In the genomic region with DNA sequence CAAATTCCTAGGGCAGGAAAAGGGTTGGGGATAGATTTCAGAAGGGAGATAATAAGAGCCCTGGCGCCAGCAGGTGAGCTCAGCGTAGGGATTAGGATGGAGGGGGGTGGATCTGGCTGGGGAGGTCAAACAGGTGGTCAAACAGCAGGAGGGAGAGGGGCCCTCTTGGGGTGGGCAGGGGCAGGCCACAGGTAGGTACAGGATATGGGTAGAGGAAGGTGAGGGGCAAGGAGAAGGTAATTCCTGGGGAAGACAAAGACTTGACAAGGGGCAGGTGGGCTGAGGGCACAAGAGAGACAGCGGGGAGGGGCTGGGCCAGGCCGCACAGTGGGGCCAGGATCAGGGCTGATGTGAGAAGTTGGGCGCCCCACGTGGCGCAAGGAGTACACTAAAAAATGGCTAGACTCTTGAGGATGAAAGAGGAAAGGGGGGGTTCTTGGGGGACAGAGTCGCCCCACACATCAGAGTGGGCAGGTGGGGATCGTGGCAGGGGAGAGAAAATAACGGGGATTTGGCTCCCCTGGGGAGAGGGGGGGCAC, we compare ENCODE assay signal across 8 cellular contexts. TPM values are rescaled to one million over a fixed set of nuclear protein-coding genes. Genes with fewer than 3 reads are reported as not detected.
DNase-seq lines count a peak whose midpoint lies in the region; ATAC-seq, FAIRE-seq and TF ChIP-seq lines count a peak whose summit lies in the region.

No MANE protein-coding gene starts in this region.

- no peak for ATAC-seq in CD4-positive, alpha-beta T cell (ENCODE audit: poor library complexity)
- ATAC-seq in K562, result peak; percentile 56
- no peak for ATAC-seq in HG03354 (IDR thresholded peaks at IDR 0.05; ENCODE audit: poor library complexity, severe bottlenecking, unreplicated experiment)
- no peak for ATAC-seq in HG02973 (IDR thresholded peaks at IDR 0.05; ENCODE audit: unreplicated experiment)

- H3K36me3 ChIP-seq in SU-DHL-6 (ENCODE audit: low read length), result no peaks in the 10 kb centered on the region
- H3K36me3 ChIP-seq in K562 (ENCODE audit: control insufficient read depth, insufficient read depth, low read length), result peaks cover 34% of the 10 kb centered on the region; the same call in 2 of the 3 replicates

- CTCF ChIA-PET in CD4-positive, alpha-beta T cell (lab: Charles Lee), result interaction anchor here (1.9 to 4.7 kb wide), 2 partner anchors 10 to 23 kb away, joined by 6 to 24 read pairs; partner anchors contain the start of gene ATG4D
- CTCF ChIA-PET in K562 (lab: Yijun Ruan, JAX; ENCODE audit: low intra/inter-chr PET ratio), result interaction anchor here (0.6 to 2.1 kb wide), 2 partner anchors 24 to 74 kb away, joined by 3 to 4 read pairs; no protein-coding TSS in a partner anchor

- peaks cover 2% of the 10 kb centered on the region for H3K9me1 ChIP-seq in K562 (ENCODE audit: control insufficient read depth, insufficient read depth, low read length)

- WGBS in K562 (ENCODE audit: insufficient coverage, low coverage, missing lambda C conversion rate), result 4% methylated on average over 10 of the region's 10 CpGs

- H3K27ac ChIP-seq in CD4-positive, alpha-beta T cell (ENCODE audit: low read depth, low read length), result peak overlapping the region; percentile 94
- H3K27ac ChIP-seq in SU-DHL-6 (ENCODE audit: low read depth, low read length), result peak overlapping the region; percentile 75
- peak overlapping the region; percentile 90 for H3K27ac ChIP-seq in K562 (ENCODE audit: extremely low read depth, low read depth, low read length)

- FAIRE-seq in K562 (lab: Jason Lieb, UNC), result peak; percentile 79

- H3K9me3 ChIP-seq in CD4-positive, alpha-beta T cell (ENCODE audit: control insufficient read depth, low read length), result no peaks in the 10 kb centered on the region
- H3K9me3 ChIP-seq in SU-DHL-6 (ENCODE audit: insufficient read depth, low read length) (no peaks in the 10 kb centered on the region), K562 (replicated peaks; ENCODE audit: control insufficient read depth, insufficient read depth, low read depth, low read length) (no peaks in the 10 kb centered on the region)

- H3K4me3 Mint-ChIP-seq in CD4-positive, alpha-beta T cell, result peak overlapping the region; percentile 93

- POLR2A ChIA-PET in CD4-positive, alpha-beta T cell (lab: Charles Lee), result interaction anchor here (0.5 to 5.6 kb wide), 6 partner anchors 12 to 306 kb away, joined by 3 to 81 read pairs (median 4); partner anchors contain the start of genes CARM1 and TMED1
- POLR2A ChIA-PET in K562 (lab: Yijun Ruan, JAX), result interaction anchor here (0.6 to 2.1 kb wide), 4 partner anchors 9 to 48 kb away, joined by 3 to 14 read pairs (median 6); partner anchors contain the start of gene S1PR5

- peak overlapping the region; percentile 95 for H3K27ac Mint-ChIP-seq in CD4-positive, alpha-beta T cell

- intact Hi-C loops in CD4-positive, alpha-beta T cell (cut with DNase I, micrococcal nuclease), result loop anchor here (5.0 kb wide), 3 partner anchors 87 to 163 kb away; partner anchors contain the start of genes CDC37 (in 2 of the 2) and ILF3 (in 1 of the 2)
- intact Hi-C loops in K562 (cut with micrococcal nuclease), result loop anchor here (1.0 to 5.0 kb wide), 3 partner anchors 22 to 88 kb away; partner anchors contain the start of genes ATG4D and ILF3

- TF ChIP-seq CTCF in CD4-positive, alpha-beta T cell (IDR thresholded peaks at IDR 0.05), result no peak
- TF ChIP-seq CTCF in SU-DHL-6 (IDR thresholded peaks at IDR 0.05; ENCODE audit: insufficient read depth, low read length, poor library complexity, severe bottlenecking), result peak; percentile 37
- TF ChIP-seq CTCF in K562 (IDR thresholded peaks at IDR 0.05 in 2 of 3, conservative IDR thresholded peaks at IDR 0.05 in 1 of 3; ENCODE audit: insufficient read depth in 2 of 3, low read depth in 1 of 3, low read length in 3 of 3), result peak; percentile 52 to 58 (median 52); a peak in 5 of 6 replicates

- peak overlapping the region; percentile 89 for H3K4me2 ChIP-seq in SU-DHL-6 (ENCODE audit: low read depth, low read length, poor library complexity, severe bottlenecking)
- H3K4me2 ChIP-seq in K562 (ENCODE audit: insufficient read depth, low read length), result peak overlapping the region; percentile 88

- H4K20me1 ChIP-seq in SU-DHL-6 (ENCODE audit: low read depth, low read length), result no peaks in the 10 kb centered on the region
- H4K20me1 ChIP-seq in K562 (replicated peaks; ENCODE audit: control insufficient read depth, insufficient read depth, low read length), result no peaks in the 10 kb centered on the region

- DNase-seq in CD4-positive, alpha-beta T cell, result peak in 9 of 10 experiments; percentile 30 to 57 (median 48)
- DNase-seq in HT1080 (ENCODE audit: low read depth) (peak; percentile 46), K562 (ENCODE audit: extremely low read depth in 1 of 4, low spot score in 3 of 4) (peak; percentile 75 to 84 (median 77)), iPS-NIHi11 (ENCODE audit: low spot score) (peak; percentile 86)
- peak; percentile 37 to 45 for DNase-seq in stimulated activated CD4-positive, alpha-beta T cell treated with anti-CD3 and anti-CD28 coated beads, Interleukin-15, amount 100 ng/mL, for 48 hours (ENCODE audit: low read depth in 2 of 2)

- H3K4me3 ChIP-seq in SU-DHL-6 (ENCODE audit: insufficient read depth, low read length, poor library complexity, severe bottlenecking) (peak overlapping the region; percentile 72), K562 (peak overlapping the region; percentile 83)

- H3K27me3 Mint-ChIP-seq in CD4-positive, alpha-beta T cell, result no peaks in the 10 kb centered on the region

- no peaks in the 10 kb centered on the region for H3K9me3 Mint-ChIP-seq in CD4-positive, alpha-beta T cell

- TF ChIP-seq RAD21 in K562 (CRISPR knock-in tag; conservative IDR thresholded peaks at IDR 0.05 in 1 of 2, IDR thresholded peaks at IDR 0.05 in 1 of 2), result no peak

- peaks cover 43% of the 10 kb centered on the region for H3K4me1 Mint-ChIP-seq in CD4-positive, alpha-beta T cell (ENCODE audit: low read depth)

- peaks cover 19% of the 10 kb centered on the region for H3F3A ChIP-seq in SU-DHL-6 (ENCODE audit: insufficient read depth)

- H3K36me3 Mint-ChIP-seq in CD4-positive, alpha-beta T cell (ENCODE audit: low read depth), result peaks cover 62% of the 10 kb centered on the region

- H3K27me3 ChIP-seq in CD4-positive, alpha-beta T cell (ENCODE audit: control insufficient read depth, insufficient read depth, low read length), result no peaks in the 10 kb centered on the region
- H3K27me3 ChIP-seq in SU-DHL-6 (ENCODE audit: low read length) (no peaks in the 10 kb centered on the region), K562 (ENCODE audit: control insufficient read depth in 2 of 2, insufficient read depth in 2 of 2, low read length in 2 of 2) (no peaks in the 10 kb centered on the region)

- peaks cover 29 to 47% of the 10 kb centered on the region in 2 experiments for H3K4me1 ChIP-seq in K562 (replicated peaks in 1 of 2; ENCODE audit: control insufficient read depth in 2 of 2, insufficient read depth in 2 of 2, low read length in 2 of 2)

- no peak for TF ChIP-seq EP300 in K562 (IDR thresholded peaks at IDR 0.05; ENCODE audit: low read length)

- peak overlapping the region; percentile 90 for H3K9ac ChIP-seq in SU-DHL-6 (ENCODE audit: low read length)
- H3K9ac ChIP-seq in K562 (ENCODE audit: insufficient read depth in 1 of 2, low read depth in 2 of 2, low read length in 2 of 2), result peak overlapping the region; percentile 92 to 98

- H2AFZ ChIP-seq in SU-DHL-6 (ENCODE audit: low read depth, low read length, severe bottlenecking) (peak overlapping the region; percentile 28), K562 (ENCODE audit: low read depth, low read length) (peak overlapping the region; percentile 88)

- no peaks in the 10 kb centered on the region for H3K9me2 ChIP-seq in SU-DHL-6 (replicated peaks; ENCODE audit: insufficient read depth, low read length)

- BruUV-seq in K562 (replicated peaks; lab: Mats Ljungman, UMichigan), result no TSS peak

- in situ Hi-C loops in K562 (cut with MboI), result no loop called here

- TF ChIP-seq POLR2A in K562 (conservative IDR thresholded peaks at IDR 0.05), result no peak

- H3K79me2 ChIP-seq in SU-DHL-6 (ENCODE audit: insufficient read depth, low read length) (peaks cover 14% of the 10 kb centered on the region), K562 (ENCODE audit: control insufficient read depth, insufficient read depth, low read length) (peaks cover 28% of the 10 kb centered on the region)

RNA-seq across cellular contexts. Expression of gene KRI1, which starts 0.7 kb away (rescaled TPM):
- 10 to 100 TPM; 36.8 to 39.6 TPM for total RNA-seq in CD4-positive, alpha-beta T cell
- 33.9 and 56.1 TPM in 2 replicates for total RNA-seq in HT1080 (2014; rRNA removed; shearing (Covaris generic))
- polyA plus RNA-seq in HT1080 (2015; cell fraction: cytosol; rRNA removed), result 11.4 and 11.8 TPM in 2 replicates
- polyA plus RNA-seq in HT1080 (2015; cell fraction: nucleus; rRNA removed), result 35.4 and 41.0 TPM in 2 replicates
- total RNA-seq in K562 (2011; cell fraction: chromatin; rRNA removed; ENCODE audit: low replicate concordance), result 85.4 and 105 TPM in 2 replicates
- total RNA-seq in K562 (2011; cell fraction: nucleolus; rRNA removed), result 60.1 and 62.2 TPM in 2 replicates
- 49.0 and 54.8 TPM in 2 replicates for total RNA-seq in K562 (2011; cell fraction: nucleoplasm; rRNA removed)
- total RNA-seq in K562 (2014; rRNA removed) (44.6 and 50.3 TPM in 2 replicates), K562 (2014; rRNA removed; fragmentation: Illumina TruSeq; extraction: Trizol) (21.9 and 22.0 TPM in 2 replicates), K562 (2015; rRNA removed; fragmentation: Illumina TruSeq; extraction: Trizol) (24.7 and 25.0 TPM in 2 replicates), K562 (2021) (34.3 and 37.7 TPM in 2 replicates)
- polyA plus RNA-seq in K562 (2011; rRNA removed) (20.0 and 22.8 TPM in 2 replicates), K562 (2014; fragmentation: Illumina TruSeq; extraction: Trizol) (35.2 and 37.7 TPM in 2 replicates), K562 (2014; fragmentation: Nextera tagmentation; extraction: Ambion mirVana) (1 to 10 TPM; 1.1 to 2.0 TPM), K562 (2014; rRNA removed) (45.3 and 50.7 TPM in 2 replicates)
- polyA plus RNA-seq in K562 (2011; cell fraction: cytosol; rRNA removed), result 10.8 and 17.6 TPM in 2 replicates
- polyA plus RNA-seq in K562 (2011; cell fraction: nucleus; rRNA removed), result 52.6 and 92.9 TPM in 2 replicates
- 34.7 and 40.9 TPM in 2 replicates for polyA plus RNA-seq in K562 (2012)
- polyA minus RNA-seq in K562 (2011; rRNA and poly(A)+ RNA removed), result 15.9 and 20.0 TPM in 2 replicates
- 19.5 and 21.1 TPM in 2 replicates for polyA minus RNA-seq in K562 (2011; cell fraction: cytosol; rRNA and poly(A)+ RNA removed)
- polyA minus RNA-seq in K562 (2011; cell fraction: nucleus; rRNA and poly(A)+ RNA removed), result 19.5 and 20.2 TPM in 2 replicates

RNA-seq across cellular contexts. Expression of gene CDKN2D, which starts 3.7 kb away (rescaled TPM):
- total RNA-seq in CD4-positive, alpha-beta T cell, result 10 to 100 TPM; 83.3 to 84.0 TPM
- 6.3 and 14.5 TPM in 2 replicates for total RNA-seq in HT1080 (2014; rRNA removed; shearing (Covaris generic))
- polyA plus RNA-seq in HT1080 (2015; cell fraction: cytosol; rRNA removed), result 25.5 TPM in 2 replicates
- 8.8 and 11.8 TPM in 2 replicates for polyA plus RNA-seq in HT1080 (2015; cell fraction: nucleus; rRNA removed)
- 3.0 and 4.1 TPM in 2 replicates for total RNA-seq in K562 (2011; cell fraction: chromatin; rRNA removed; ENCODE audit: low replicate concordance)
- total RNA-seq in K562 (2011; cell fraction: nucleolus; rRNA removed), result 4.5 and 5.1 TPM in 2 replicates
- 4.1 and 6.0 TPM in 2 replicates for total RNA-seq in K562 (2011; cell fraction: nucleoplasm; rRNA removed)
- 1.7 and 2.7 TPM in 2 replicates for total RNA-seq in K562 (2014; rRNA removed)
- 1.7 and 2.4 TPM in 2 replicates for total RNA-seq in K562 (2014; rRNA removed; fragmentation: Illumina TruSeq; extraction: Trizol)
- total RNA-seq in K562 (2015; rRNA removed; fragmentation: Illumina TruSeq; extraction: Trizol), result 3.2 and 3.7 TPM in 2 replicates
- 4.1 and 4.7 TPM in 2 replicates for total RNA-seq in K562 (2021)
- polyA plus RNA-seq in K562 (2011; rRNA removed), result 5.7 and 6.6 TPM in 2 replicates
- polyA plus RNA-seq in K562 (2011; cell fraction: cytosol; rRNA removed), result 9.6 and 11.2 TPM in 2 replicates
- polyA plus RNA-seq in K562 (2011; cell fraction: nucleus; rRNA removed), result 4.6 and 6.0 TPM in 2 replicates
- 4.6 and 12.8 TPM in 2 replicates for polyA plus RNA-seq in K562 (2012)
- polyA plus RNA-seq in K562 (2014; fragmentation: Illumina TruSeq; extraction: Trizol), result 3.7 and 4.0 TPM in 2 replicates
- 1 to 10 TPM in 1 of 2 experiments, under 1 TPM in 1; 0.41 to 1.0 TPM for polyA plus RNA-seq in K562 (2014; fragmentation: Nextera tagmentation; extraction: Ambion mirVana)
- 6.7 and 8.2 TPM in 2 replicates for polyA plus RNA-seq in K562 (2014; rRNA removed)
- polyA minus RNA-seq in K562 (2011; rRNA and poly(A)+ RNA removed), result 1.7 and 2.1 TPM in 2 replicates
- 1.9 and 5.0 TPM in 2 replicates for polyA minus RNA-seq in K562 (2011; cell fraction: cytosol; rRNA and poly(A)+ RNA removed)
- 1.1 and 1.2 TPM in 2 replicates for polyA minus RNA-seq in K562 (2011; cell fraction: nucleus; rRNA and poly(A)+ RNA removed)

RNA-seq across cellular contexts. Expression of gene ATG4D, which starts 21.4 kb away (rescaled TPM):
- 10 to 100 TPM; 81.1 to 84.6 TPM for total RNA-seq in CD4-positive, alpha-beta T cell
- 31.8 and 36.8 TPM in 2 replicates for total RNA-seq in HT1080 (2014; rRNA removed; shearing (Covaris generic))
- 25.6 and 28.3 TPM in 2 replicates for polyA plus RNA-seq in HT1080 (2015; cell fraction: cytosol; rRNA removed)
- polyA plus RNA-seq in HT1080 (2015; cell fraction: nucleus; rRNA removed), result 27.2 and 29.9 TPM in 2 replicates
- 20.6 and 77.4 TPM in 2 replicates for total RNA-seq in K562 (2011; cell fraction: chromatin; rRNA removed; ENCODE audit: low replicate concordance)
- total RNA-seq in K562 (2011; cell fraction: nucleolus; rRNA removed), result 91.2 and 95.1 TPM in 2 replicates
- total RNA-seq in K562 (2011; cell fraction: nucleoplasm; rRNA removed), result 39.5 and 45.9 TPM in 2 replicates
- 37.2 and 41.3 TPM in 2 replicates for total RNA-seq in K562 (2014; rRNA removed)
- 9.1 and 12.8 TPM in 2 replicates for total RNA-seq in K562 (2014; rRNA removed; fragmentation: Illumina TruSeq; extraction: Trizol)
- total RNA-seq in K562 (2015; rRNA removed; fragmentation: Illumina TruSeq; extraction: Trizol), result 22.9 and 26.8 TPM in 2 replicates
- total RNA-seq in K562 (2021), result 55.9 and 66.1 TPM in 2 replicates
- 20.4 and 27.9 TPM in 2 replicates for polyA plus RNA-seq in K562 (2011; rRNA removed)
- 36.3 and 59.9 TPM in 2 replicates for polyA plus RNA-seq in K562 (2011; cell fraction: cytosol; rRNA removed)
- 75.3 and 124 TPM in 2 replicates for polyA plus RNA-seq in K562 (2011; cell fraction: nucleus; rRNA removed)
- 45.0 and 67.2 TPM in 2 replicates for polyA plus RNA-seq in K562 (2012)
- polyA plus RNA-seq in K562 (2014; fragmentation: Illumina TruSeq; extraction: Trizol), result 22.9 and 40.2 TPM in 2 replicates
- 1 to 10 TPM in 1 of 2 experiments, under 1 TPM in 1; 0.51 to 1.7 TPM for polyA plus RNA-seq in K562 (2014; fragmentation: Nextera tagmentation; extraction: Ambion mirVana)
- polyA plus RNA-seq in K562 (2014; rRNA removed), result 45.4 and 55.3 TPM in 2 replicates
- 7.4 and 12.6 TPM in 2 replicates for polyA minus RNA-seq in K562 (2011; rRNA and poly(A)+ RNA removed)
- 18.2 and 37.3 TPM in 2 replicates for polyA minus RNA-seq in K562 (2011; cell fraction: cytosol; rRNA and poly(A)+ RNA removed)
- polyA minus RNA-seq in K562 (2011; cell fraction: nucleus; rRNA and poly(A)+ RNA removed), result 20.8 and 24.9 TPM in 2 replicates

RNA-seq across cellular contexts. Expression of gene AP1M2, which starts 22.0 kb away (rescaled TPM):
- total RNA-seq in CD4-positive, alpha-beta T cell, result under 1 TPM in 1 of 2 experiments, not detected in 1; 0.77 TPM
- total RNA-seq in HT1080 (2014; rRNA removed; shearing (Covaris generic)), result 5.8 and 8.6 TPM in 2 replicates
- 0.92 and 4.0 TPM in 2 replicates for polyA plus RNA-seq in HT1080 (2015; cell fraction: cytosol; rRNA removed)
- 0.67 and 1.1 TPM in 2 replicates for polyA plus RNA-seq in HT1080 (2015; cell fraction: nucleus; rRNA removed)
- total RNA-seq in K562 (2011; cell fraction: chromatin; rRNA removed; ENCODE audit: low replicate concordance), result not detected in 2 replicates
- 1.2 TPM in 1 of 2 replicates, not detected in the other for total RNA-seq in K562 (2011; cell fraction: nucleolus; rRNA removed)
- 1.1 and 1.7 TPM in 2 replicates for total RNA-seq in K562 (2011; cell fraction: nucleoplasm; rRNA removed)
- total RNA-seq in K562 (2014; rRNA removed) (0.59 TPM in 1 of 2 replicates, not detected in the other), K562 (2014; rRNA removed; fragmentation: Illumina TruSeq; extraction: Trizol) (0.57 and 1.3 TPM in 2 replicates), K562 (2015; rRNA removed; fragmentation: Illumina TruSeq; extraction: Trizol) (0.15 TPM in 1 of 2 replicates, not detected in the other), K562 (2021) (0.33 and 0.40 TPM in 2 replicates)
- polyA plus RNA-seq in K562 (2011; rRNA removed) (0.39 and 0.50 TPM in 2 replicates), K562 (2014; fragmentation: Illumina TruSeq; extraction: Trizol) (0.68 TPM in 1 of 2 replicates, not detected in the other), K562 (2014; fragmentation: Nextera tagmentation; extraction: Ambion mirVana) (1 to 10 TPM; 1.1 to 1.4 TPM), K562 (2014; rRNA removed) (1.1 and 1.3 TPM in 2 replicates)
- 0.34 and 1.0 TPM in 2 replicates for polyA plus RNA-seq in K562 (2011; cell fraction: cytosol; rRNA removed)
- polyA plus RNA-seq in K562 (2011; cell fraction: nucleus; rRNA removed), result 0.24 and 0.41 TPM in 2 replicates
- 0.55 and 0.68 TPM in 2 replicates for polyA plus RNA-seq in K562 (2012)
- 0.11 TPM in 1 of 2 replicates, not detected in the other for polyA minus RNA-seq in K562 (2011; rRNA and poly(A)+ RNA removed)
- polyA minus RNA-seq in K562 (2011; cell fraction: cytosol; rRNA and poly(A)+ RNA removed), result 0.95 and 2.2 TPM in 2 replicates
- polyA minus RNA-seq in K562 (2011; cell fraction: nucleus; rRNA and poly(A)+ RNA removed), result 0.78 TPM in 1 of 2 replicates, not detected in the other

RNA-seq across cellular contexts. Expression of gene S1PR5, which starts 47.9 kb away (rescaled TPM):
- total RNA-seq in CD4-positive, alpha-beta T cell, result under 1 TPM; 0.55 to 0.92 TPM
- 1.2 and 1.8 TPM in 2 replicates for total RNA-seq in HT1080 (2014; rRNA removed; shearing (Covaris generic))
- polyA plus RNA-seq in HT1080 (2015; cell fraction: cytosol; rRNA removed), result 0.06 and 0.13 TPM in 2 replicates
- 0.14 and 0.42 TPM in 2 replicates for polyA plus RNA-seq in HT1080 (2015; cell fraction: nucleus; rRNA removed)
- total RNA-seq in K562 (2011; cell fraction: chromatin; rRNA removed; ENCODE audit: low replicate concordance), result 0.48 and 1.0 TPM in 2 replicates
- 0.92 and 1.0 TPM in 2 replicates for total RNA-seq in K562 (2011; cell fraction: nucleolus; rRNA removed)
- total RNA-seq in K562 (2011; cell fraction: nucleoplasm; rRNA removed), result 0.31 and 0.81 TPM in 2 replicates
- total RNA-seq in K562 (2014; rRNA removed) (0.18 and 0.37 TPM in 2 replicates), K562 (2014; rRNA removed; fragmentation: Illumina TruSeq; extraction: Trizol) (0.26 TPM in 1 of 2 replicates, not detected in the other), K562 (2015; rRNA removed; fragmentation: Illumina TruSeq; extraction: Trizol) (0.11 TPM in 1 of 2 replicates, not detected in the other), K562 (2021) (0.16 and 0.35 TPM in 2 replicates)
- polyA plus RNA-seq in K562 (2011; rRNA removed) (0.14 and 0.54 TPM in 2 replicates), K562 (2014; fragmentation: Illumina TruSeq; extraction: Trizol) (0.17 TPM in 1 of 2 replicates, not detected in the other), K562 (2014; fragmentation: Nextera tagmentation; extraction: Ambion mirVana) (under 1 TPM in 1 of 2 experiments, not detected in 1; 0.03 TPM), K562 (2014; rRNA removed) (0.12 and 0.49 TPM in 2 replicates)
- 0.19 and 1.3 TPM in 2 replicates for polyA plus RNA-seq in K562 (2011; cell fraction: cytosol; rRNA removed)
- 0.15 and 0.46 TPM in 2 replicates for polyA plus RNA-seq in K562 (2011; cell fraction: nucleus; rRNA removed)
- polyA plus RNA-seq in K562 (2012), result 0.12 and 0.25 TPM in 2 replicates
- polyA minus RNA-seq in K562 (2011; rRNA and poly(A)+ RNA removed), result 0.67 and 0.78 TPM in 2 replicates
- not detected in 2 replicates for polyA minus RNA-seq in K562 (2011; cell fraction: cytosol; rRNA and poly(A)+ RNA removed)
- 0.27 and 0.44 TPM in 2 replicates for polyA minus RNA-seq in K562 (2011; cell fraction: nucleus; rRNA and poly(A)+ RNA removed)
